In genomic region chr7:96303105-96303685, GRCh38 we compare ENCODE assay signal across 12 cellular contexts. TPM values are rescaled to one million over a fixed set of nuclear protein-coding genes. Genes with fewer than 3 reads are reported as not detected.
DNase-seq lines count a peak whose midpoint lies in the region; ATAC-seq and TF ChIP-seq lines count a peak whose summit lies in the region.
"Had no signal": no experiment of that assay in that cellular context is flagged by ENCODE, and none has a peak within 500 bp of the region (broad histone marks: within the 10 kb centered on the region; RNA-seq: fewer than 3 reads in every experiment).

No MANE protein-coding gene starts in this region.

- H4K20me1 ChIP-seq in mammary epithelial cell (ENCODE audit: insufficient read depth, low read length), result no peaks in the 10 kb centered on the region
- H4K20me1 ChIP-seq in MM.1S (ENCODE audit: insufficient read depth, low read length), result no peaks in the 10 kb centered on the region

- POLR2A ChIA-PET in naive thymus-derived CD4-positive, alpha-beta T cell (lab: Charles Lee), result no interaction called here

- CTCF ChIA-PET in mammary epithelial cell (lab: Charles Lee; ENCODE audit: low non-redundant PET), result no interaction called here
- CTCF ChIA-PET in naive thymus-derived CD4-positive, alpha-beta T cell (lab: Charles Lee), result no interaction called here

- H3K27ac Mint-ChIP-seq in naive thymus-derived CD4-positive, alpha-beta T cell, result peak overlapping the region in 8 of 9 donors; percentile 7 to 93 (median 70)

- H3K4me2 ChIP-seq in mammary epithelial cell (ENCODE audit: insufficient read depth, low read depth, low read length) (peak overlapping the region; percentile 55), MM.1S (ENCODE audit: low read depth, low read length) (no peak overlapping the region)

- H3K9me3 ChIP-seq in mammary epithelial cell (replicated peaks; ENCODE audit: insufficient read depth, low read length) (no peaks in the 10 kb centered on the region), MM.1S (replicated peaks; ENCODE audit: insufficient read depth, low read length) (no peaks in the 10 kb centered on the region)
- no peaks in the 10 kb centered on the region for H3K9me3 ChIP-seq in naive thymus-derived CD4-positive, alpha-beta T cell (ENCODE audit: control insufficient read depth in 2 of 3, low read length in 3 of 3)
- H3K9me3 ChIP-seq: heart right ventricle had no signal

- H3K4me3 ChIP-seq in mammary epithelial cell (replicated peaks in 1 of 3; ENCODE audit: insufficient read depth in 1 of 3, low read depth in 2 of 3, low read length in 3 of 3) (no peak overlapping the region), MM.1S (ENCODE audit: low read length) (no peak overlapping the region)
- no peak overlapping the region for H3K4me3 ChIP-seq in naive thymus-derived CD4-positive, alpha-beta T cell (ENCODE audit: low read length)
- H3K4me3 ChIP-seq: heart right ventricle, SK-N-MC had no signal

- no peaks in the 10 kb centered on the region for H3F3A ChIP-seq in MM.1S (ENCODE audit: insufficient read depth, low read length)

- no peaks in the 10 kb centered on the region for H3K36me3 ChIP-seq in mammary epithelial cell (ENCODE audit: insufficient read depth, low read length)
- no peaks in the 10 kb centered on the region for H3K36me3 ChIP-seq in naive thymus-derived CD4-positive, alpha-beta T cell (ENCODE audit: control insufficient read depth in 2 of 3, insufficient read depth in 3 of 3, low read length in 3 of 3)
- H3K36me3 ChIP-seq in MM.1S (replicated peaks; ENCODE audit: insufficient read depth, low read length), result no peaks in the 10 kb centered on the region
- H3K36me3 ChIP-seq: heart right ventricle had no signal

- DNase-seq in DMS153 (lab: John Stamatoyannopoulos, UW) (peak; percentile 28), NCI-H146 (lab: John Stamatoyannopoulos, UW) (peak; percentile 90), mammary epithelial cell (peak; percentile 77), GM03348 (ENCODE audit: low spot score) (no peak), MM.1S (no peak)
- DNase-seq in naive thymus-derived CD4-positive, alpha-beta T cell, result peak in 3 of 9 donors; percentile 20 to 28 (median 21)
- no peak for DNase-seq in stimulated activated naive CD4-positive, alpha-beta T cell treated with Interleukin-2 at 50 U/mL for 16 hours (lab: John Stamatoyannopoulos, UW)
- DNase-seq: DMS79, heart right ventricle, NCI-H2107 had no signal

- in situ Hi-C loops in mammary epithelial cell (cut with MboI; ENCODE audit: low sequenced_read_pairs in 2 of 2), result no loop called here

- H3K9ac ChIP-seq in mammary epithelial cell (ENCODE audit: insufficient read depth, low read length) (no peak overlapping the region), MM.1S (ENCODE audit: low read length) (no peak overlapping the region)

- H3K4me1 Mint-ChIP-seq in naive thymus-derived CD4-positive, alpha-beta T cell, result peaks cover 15 to 47% (median 36%) of the 10 kb centered on the region in 7 donors

- peak overlapping the region in 3 of 10 donors; percentile 17 to 62 (median 48) for H3K4me3 Mint-ChIP-seq in naive thymus-derived CD4-positive, alpha-beta T cell

- H3K79me2 ChIP-seq in mammary epithelial cell (ENCODE audit: insufficient read depth, low read length) (peaks cover 78% of the 10 kb centered on the region), MM.1S (ENCODE audit: low read length) (peaks cover 23% of the 10 kb centered on the region; the same call in 1 of the 2 replicates)

- TF ChIP-seq CTCF in mammary epithelial cell (conservative IDR thresholded peaks at IDR 0.05 in 1 of 2, IDR thresholded peaks at IDR 0.05 in 1 of 2; ENCODE audit: extremely low read depth in 1 of 2, insufficient read depth in 1 of 2, low read depth in 1 of 2, low read length in 2 of 2) (no peak), MM.1S (IDR thresholded peaks at IDR 0.05; ENCODE audit: low read length) (no peak)

- no peak overlapping the region for H2AFZ ChIP-seq in mammary epithelial cell (ENCODE audit: low read depth, low read length)
- H2AFZ ChIP-seq in MM.1S (ENCODE audit: low read length), result no peak overlapping the region

- H3K27ac ChIP-seq in mammary epithelial cell (ENCODE audit: insufficient read depth, low read depth, low read length), result peak overlapping the region; percentile 85
- H3K27ac ChIP-seq in naive thymus-derived CD4-positive, alpha-beta T cell (ENCODE audit: low read depth, low read length), result no peak overlapping the region
- no peak overlapping the region for H3K27ac ChIP-seq in MM.1S (ENCODE audit: low read length)
- H3K27ac ChIP-seq: heart right ventricle, SK-N-MC had no signal

- intact Hi-C loops in mammary epithelial cell (cut with micrococcal nuclease), result no loop called here
- intact Hi-C loops in naive thymus-derived CD4-positive, alpha-beta T cell (cut with micrococcal nuclease), result no loop called here

- H3K4me1 ChIP-seq in mammary epithelial cell (ENCODE audit: insufficient read depth, low read length), result peaks cover 36% of the 10 kb centered on the region
- H3K4me1 ChIP-seq in naive thymus-derived CD4-positive, alpha-beta T cell (ENCODE audit: control insufficient read depth in 2 of 2, insufficient read depth in 2 of 2, low read length in 2 of 2), result peaks cover 4 to 5% of the 10 kb centered on the region in 2 donors
- H3K4me1 ChIP-seq in MM.1S (ENCODE audit: low read length), result no peaks in the 10 kb centered on the region

- 57% methylated on average over 4 of the region's 5 CpGs for WGBS in mammary epithelial cell (ENCODE audit: low coverage, missing lambda C conversion rate)

- ATAC-seq in naive thymus-derived CD4-positive, alpha-beta T cell, result no peak
- ATAC-seq in HG02852 (IDR thresholded peaks at IDR 0.05; ENCODE audit: unreplicated experiment), result no peak

- dilution Hi-C loops in mammary epithelial cell (cut with HindIII; ENCODE audit: low sequenced_read_pairs), result no loop called here

- H3K27me3 ChIP-seq in mammary epithelial cell (ENCODE audit: insufficient read depth, low read length) (no peaks in the 10 kb centered on the region), MM.1S (replicated peaks; ENCODE audit: insufficient read depth, low read length) (no peaks in the 10 kb centered on the region)
- no peaks in the 10 kb centered on the region for H3K27me3 ChIP-seq in naive thymus-derived CD4-positive, alpha-beta T cell (ENCODE audit: control insufficient read depth in 2 of 2, insufficient read depth in 2 of 2, low read length in 2 of 2)
- H3K27me3 ChIP-seq: heart right ventricle had no signal

- H3K9me2 ChIP-seq in MM.1S (replicated peaks; ENCODE audit: insufficient read depth, low read length), result no peaks in the 10 kb centered on the region

- H3K27me3 Mint-ChIP-seq in naive thymus-derived CD4-positive, alpha-beta T cell, result no peaks in the 10 kb centered on the region

- H3K36me3 Mint-ChIP-seq in naive thymus-derived CD4-positive, alpha-beta T cell, result peaks cover 0 to 10% (median 7%) of the 10 kb centered on the region in 5 donors

- BruUV-seq in mammary epithelial cell (replicated peaks; lab: Mats Ljungman, UMichigan), result no TSS peak

- peaks cover 0 to 5% (median 0%) of the 10 kb centered on the region in 11 donors for H3K9me3 Mint-ChIP-seq in naive thymus-derived CD4-positive, alpha-beta T cell

RNA-seq across cellular contexts. Expression of gene SLC25A13, which starts 18.7 kb away (rescaled TPM):
- total RNA-seq in mammary epithelial cell, result 10 to 100 TPM; 31.5 to 33.7 TPM
- 21.4 TPM for polyA plus RNA-seq in mammary epithelial cell
- polyA minus RNA-seq in mammary epithelial cell, result 42.7 TPM
- 10 to 100 TPM in 3 of 5 experiments, 1 to 10 TPM in 2; 5.7 to 22.5 (median 12.1) TPM for total RNA-seq in naive thymus-derived CD4-positive, alpha-beta T cell
- polyA plus RNA-seq in naive thymus-derived CD4-positive, alpha-beta T cell, result 1 to 10 TPM; 6.7 to 8.0 TPM

Comparison
In these comparisons a context has a peak if more than half of its experiments do, and no peak if none do; other contexts are left out.
1. DNase-seq: peak in DMS153 (single experiment), NCI-H146 (single experiment) and mammary epithelial cell (single experiment); none in stimulated activated naive CD4-positive, alpha-beta T cell treated with Interleukin-2 at 50 U/mL for 16 hours (single experiment), GM03348 (single experiment) and MM.1S (single experiment).